20 cellular contexts compared by ENCODE assay signal in the genomic region with DNA sequence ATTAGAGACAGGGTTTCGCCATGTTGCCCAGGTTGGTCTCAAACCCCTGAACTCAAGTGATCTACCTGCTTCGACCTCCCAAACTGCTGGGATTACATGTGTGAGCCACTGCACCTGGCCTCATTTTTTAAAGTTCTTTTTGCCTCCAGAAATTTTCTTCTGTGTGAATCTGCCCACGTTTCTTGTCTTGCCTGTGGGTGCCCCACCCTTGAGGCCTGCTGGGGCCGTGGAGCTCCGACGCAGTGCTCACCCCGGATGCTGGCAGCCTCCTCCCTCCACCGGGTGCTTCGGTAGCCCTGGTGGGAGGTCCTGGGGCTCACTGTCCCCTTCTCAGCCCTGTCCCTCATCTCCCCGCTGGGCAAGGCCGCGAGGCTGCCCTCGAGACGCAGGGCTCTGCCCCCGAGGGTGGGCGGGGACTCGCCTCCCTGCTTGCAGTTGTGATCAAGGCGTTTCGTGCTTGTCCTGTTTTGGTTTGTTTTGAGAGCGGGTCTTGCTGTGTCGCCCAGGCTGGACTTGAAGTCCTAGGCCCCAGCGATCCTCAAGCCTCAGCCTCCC. TPM values are rescaled to one million over a fixed set of nuclear protein-coding genes. Genes with fewer than 3 reads are reported as not detected.
A peak's percentile ranks its signal among the peaks of the same experiment; 100 is the strongest.
DNase-seq lines count a peak whose midpoint lies in the region; ATAC-seq and TF ChIP-seq lines count a peak whose summit lies in the region.
"Had no signal": no experiment of that assay in that cellular context is flagged by ENCODE, and none has a peak within 500 bp of the region (broad histone marks: within the 10 kb centered on the region; RNA-seq: fewer than 3 reads in every experiment).

No MANE protein-coding gene starts in this region.

- H3F3A ChIP-seq in PC-3 (ENCODE audit: low read length, unreplicated experiment) = no peaks in the 10 kb centered on the region

- H3K9me3 Mint-ChIP-seq in IgD-negative memory B cell = no peaks in the 10 kb centered on the region
- no peaks in the 10 kb centered on the region for H3K9me3 Mint-ChIP-seq in endodermal cell
- H3K9me3 Mint-ChIP-seq in stimulated activated naive B cell treated with anti-CD40 and anti-IgM and Interleukin-4, amounts not matched to agents 10 μg/mL and 1 μg/mL and 100 μg/mL, for 72 hours = no peaks in the 10 kb centered on the region
- H3K9me3 Mint-ChIP-seq: CD4-positive, CD25-positive, alpha-beta regulatory T cell had no signal

- no TSS peak for BruUV-seq in PC-3 (replicated peaks; lab: Mats Ljungman, UMichigan)

- H3K4me3 Mint-ChIP-seq in IgD-negative memory B cell = no peak overlapping the region
- no peak overlapping the region for H3K4me3 Mint-ChIP-seq in endodermal cell
- no peak overlapping the region for H3K4me3 Mint-ChIP-seq in stimulated activated naive B cell treated with anti-CD40 and anti-IgM and Interleukin-4, amounts not matched to agents 10 μg/mL and 1 μg/mL and 100 μg/mL, for 72 hours
- H3K4me3 Mint-ChIP-seq: CD4-positive, CD25-positive, alpha-beta regulatory T cell had no signal

- WGBS in endodermal cell (ENCODE audit: insufficient coverage in 1 of 2, insufficient read length in 1 of 2), 2 experiments = 95 to 96% methylated on average over 18 to 22 of the region's 22 CpGs

- intact Hi-C loops in left cardiac atrium (cut with DNase I) = no loop called here
- intact Hi-C loops in Right ventricle myocardium superior (cut with DNase I) = no loop called here
- intact Hi-C loops in PC-3 (cut with micrococcal nuclease) = no loop called here

- peaks cover 1% of the 10 kb centered on the region for H3K36me3 Mint-ChIP-seq in IgD-negative memory B cell
- H3K36me3 Mint-ChIP-seq in endodermal cell (ENCODE audit: low read depth) = peaks cover 46% of the 10 kb centered on the region
- H3K36me3 Mint-ChIP-seq in stimulated activated naive B cell treated with anti-CD40 and anti-IgM and Interleukin-4, amounts not matched to agents 10 μg/mL and 1 μg/mL and 100 μg/mL, for 72 hours = peaks cover 30 to 47% of the 10 kb centered on the region in 2 donors

- DNase-seq in left cardiac atrium = peak; percentile 19
- no peak for DNase-seq in Right ventricle myocardium superior
- no peak for DNase-seq in endodermal cell
- DNase-seq in stimulated activated naive B cell treated with anti-CD40 and anti-IgM and Interleukin-4, amounts not matched to agents 10 μg/mL and 1 μg/mL and 100 μg/mL, for 72 hours = no peak
- no peak for DNase-seq in DMS79 treated with DMSO at 0.1 percent for 48 hours (lab: John Stamatoyannopoulos, UW)
- DNase-seq in PC-3 = no peak
- DNase-seq: CD4-positive, CD25-positive, alpha-beta regulatory T cell; DMS153; KG1; MG63; NCI-H2029; NCI-H446; NCI-H526; RPMI8226; SIG-M5 had no signal

- H2AFZ ChIP-seq in PC-3 (ENCODE audit: low read length) = no peak overlapping the region

- ATAC-seq in left cardiac atrium (no peak), Right ventricle myocardium superior (ENCODE audit: poor library complexity) (no peak), PC-3 (no peak)
- ATAC-seq in stimulated activated naive B cell treated with anti-CD40 and anti-IgM and Interleukin-4, amounts not matched to agents 10 μg/mL and 1 μg/mL and 100 μg/mL, for 72 hours (replicated peaks) = no peak

- peaks cover 45% of the 10 kb centered on the region for H3K36me3 ChIP-seq in endodermal cell (ENCODE audit: control insufficient read depth, insufficient read depth, low read length)
- no peaks in the 10 kb centered on the region; the same call in 1 of the 2 replicates for H3K36me3 ChIP-seq in PC-3 (ENCODE audit: low read depth, low read length)

- no peaks in the 10 kb centered on the region for H4K20me1 ChIP-seq in PC-3 (ENCODE audit: low read length)

- POLR2A ChIA-PET in PC-3 (lab: Charles Lee; ENCODE audit: unreplicated experiment) = no interaction called here

- H3K27me3 Mint-ChIP-seq in IgD-negative memory B cell (no peaks in the 10 kb centered on the region), endodermal cell (ENCODE audit: insufficient read depth) (no peaks in the 10 kb centered on the region)
- H3K27me3 Mint-ChIP-seq in stimulated activated naive B cell treated with anti-CD40 and anti-IgM and Interleukin-4, amounts not matched to agents 10 μg/mL and 1 μg/mL and 100 μg/mL, for 72 hours = no peaks in the 10 kb centered on the region
- H3K27me3 Mint-ChIP-seq: CD4-positive, CD25-positive, alpha-beta regulatory T cell had no signal

- no peaks in the 10 kb centered on the region for H3K4me1 ChIP-seq in endodermal cell (ENCODE audit: control insufficient read depth, insufficient read depth, low read length)
- H3K4me1 ChIP-seq in PC-3 (ENCODE audit: insufficient read depth, low read length) = no peaks in the 10 kb centered on the region

- no peak overlapping the region for H3K4me3 ChIP-seq in endodermal cell (ENCODE audit: low read length)
- no peak overlapping the region for H3K4me3 ChIP-seq in PC-3 (ENCODE audit: low read length)
- H3K4me3 ChIP-seq: BLaER1, MG63, SK-N-MC had no signal

- H3K79me2 ChIP-seq in PC-3 (ENCODE audit: low read length) = no peaks in the 10 kb centered on the region

- H3K27ac ChIP-seq in endodermal cell (ENCODE audit: low read depth, low read length) (no peak overlapping the region), PC-3 (ENCODE audit: low read length) (no peak overlapping the region)
- H3K27ac ChIP-seq: BLaER1, SK-N-MC had no signal

- no peak for TF ChIP-seq CTCF in endodermal cell (conservative IDR thresholded peaks at IDR 0.05)
- no peak for TF ChIP-seq CTCF in PC-3 (conservative IDR thresholded peaks at IDR 0.05; ENCODE audit: low read depth, low read length)

- H3K9ac ChIP-seq in endodermal cell (ENCODE audit: extremely low read depth, low read length, poor library complexity, severe bottlenecking) = no peak overlapping the region
- no peak overlapping the region for H3K9ac ChIP-seq in PC-3 (ENCODE audit: low read length)
- H3K9ac ChIP-seq: BLaER1 had no signal

- no peaks in the 10 kb centered on the region for H3K9me2 ChIP-seq in PC-3 (replicated peaks; ENCODE audit: low read length)

- CTCF ChIA-PET in PC-3 (lab: Charles Lee) = no interaction called here

- peak overlapping the region in 2 of 3 donors; percentile 14 to 69 for H3K27ac Mint-ChIP-seq in IgD-negative memory B cell
- peak overlapping the region; percentile 48 for H3K27ac Mint-ChIP-seq in endodermal cell
- peak overlapping the region; percentile 47 for H3K27ac Mint-ChIP-seq in stimulated activated naive B cell treated with anti-CD40 and anti-IgM and Interleukin-4, amounts not matched to agents 10 μg/mL and 1 μg/mL and 100 μg/mL, for 72 hours
- H3K27ac Mint-ChIP-seq: CD4-positive, CD25-positive, alpha-beta regulatory T cell had no signal

- peaks cover 0 to 2% (median 0%) of the 10 kb centered on the region in 3 donors for H3K4me1 Mint-ChIP-seq in IgD-negative memory B cell
- no peaks in the 10 kb centered on the region for H3K4me1 Mint-ChIP-seq in endodermal cell
- H3K4me1 Mint-ChIP-seq in stimulated activated naive B cell treated with anti-CD40 and anti-IgM and Interleukin-4, amounts not matched to agents 10 μg/mL and 1 μg/mL and 100 μg/mL, for 72 hours = peaks cover 9 to 13% of the 10 kb centered on the region in 2 donors

- H3K9me3 ChIP-seq in endodermal cell (ENCODE audit: control insufficient read depth, low read length) = no peaks in the 10 kb centered on the region
- H3K9me3 ChIP-seq in PC-3 (ENCODE audit: low read length) = no peaks in the 10 kb centered on the region
- H3K9me3 ChIP-seq: BLaER1, MG63 had no signal

- H3K27me3 ChIP-seq in endodermal cell (ENCODE audit: control insufficient read depth, insufficient read depth, low read length, poor library complexity, severe bottlenecking) (no peaks in the 10 kb centered on the region), PC-3 (ENCODE audit: low read length) (no peaks in the 10 kb centered on the region)
- H3K27me3 ChIP-seq: BLaER1, MG63 had no signal

- H3K4me2 ChIP-seq in PC-3 (ENCODE audit: low read length) = no peak overlapping the region
- H3K4me2 ChIP-seq: BLaER1 had no signal

RNA-seq across cellular contexts. Expression of gene CRIP2, which starts 19.5 kb away (rescaled TPM):
- total RNA-seq in left cardiac atrium (100 to 1,000 TPM; 783 to 843 TPM), Right ventricle myocardium superior (1,011 TPM), endodermal cell (1 to 10 TPM; 3.9 to 5.3 TPM), PC-3 (2014; rRNA removed) (100 and 109 TPM in 2 replicates)
- polyA plus RNA-seq in IgD-negative memory B cell = 70.8 TPM
- 96.3 TPM for polyA plus RNA-seq in endodermal cell (2013, experiment 1 of 2)
- 93.1 TPM for polyA plus RNA-seq in endodermal cell (2013, experiment 2 of 2)

RNA-seq across cellular contexts. Expression of gene CRIP1, which starts 31.5 kb away (rescaled TPM):
- total RNA-seq in left cardiac atrium (100 to 1,000 TPM; 137 to 192 TPM), Right ventricle myocardium superior (71.8 TPM), endodermal cell (10 to 100 TPM in 1 of 2 donors, 1 to 10 TPM in 1; 7.0 to 47.1 TPM), PC-3 (2014; rRNA removed) (45.9 and 48.7 TPM in 2 replicates)
- 1,925 TPM for polyA plus RNA-seq in IgD-negative memory B cell
- 29.7 TPM for polyA plus RNA-seq in endodermal cell (2013, experiment 1 of 2)
- 32.3 TPM for polyA plus RNA-seq in endodermal cell (2013, experiment 2 of 2)
- total RNA-seq: A172 had no signal

RNA-seq across cellular contexts. Expression of gene MTA1, which starts 35.5 kb away (rescaled TPM):
- total RNA-seq in left cardiac atrium = 100 to 1,000 TPM in 1 of 2 donors, 10 to 100 TPM in 1; 99.5 to 115 TPM
- total RNA-seq in Right ventricle myocardium superior = 191 TPM
- polyA plus RNA-seq in IgD-negative memory B cell = 3.7 TPM
- total RNA-seq in endodermal cell = 100 to 1,000 TPM; 245 to 246 TPM
- 182 TPM for polyA plus RNA-seq in endodermal cell (2013, experiment 1 of 2)
- polyA plus RNA-seq in endodermal cell (2013, experiment 2 of 2) = 153 TPM
- total RNA-seq in PC-3 (2014; rRNA removed) = 82.3 and 102 TPM in 2 replicates

RNA-seq across cellular contexts. Expression of gene TEDC1, which starts 35.9 kb away (rescaled TPM):
- total RNA-seq in left cardiac atrium (1 to 10 TPM; 5.1 to 5.9 TPM), Right ventricle myocardium superior (6.2 TPM), endodermal cell (10 to 100 TPM in 1 of 2 donors, 1 to 10 TPM in 1; 9.1 to 23.8 TPM), PC-3 (2014; rRNA removed) (66.7 and 108 TPM in 2 replicates)
- 11.8 TPM for polyA plus RNA-seq in IgD-negative memory B cell
- 21.3 TPM for polyA plus RNA-seq in endodermal cell (2013, experiment 1 of 2)
- 19.0 TPM for polyA plus RNA-seq in endodermal cell (2013, experiment 2 of 2)

RNA-seq across cellular contexts. Expression of gene TEX22, which starts 56.8 kb away (rescaled TPM):
- total RNA-seq in left cardiac atrium (1 to 10 TPM in 1 of 2 donors, under 1 TPM in 1; 0.77 to 1.6 TPM), Right ventricle myocardium superior (1.9 TPM), endodermal cell (1 to 10 TPM; 1.9 to 3.5 TPM), PC-3 (2014; rRNA removed) (0.29 and 0.40 TPM in 2 replicates)
- 1.0 TPM for polyA plus RNA-seq in IgD-negative memory B cell
- polyA plus RNA-seq in endodermal cell (2013, experiment 1 of 2) = 0.57 TPM
- polyA plus RNA-seq in endodermal cell (2013, experiment 2 of 2) = 1.2 TPM
- total RNA-seq: A172, HT1080 had no signal

Comparison
In these comparisons a context has a peak if more than half of its experiments do, and no peak if none do; other contexts are left out.
1. RNA of gene CRIP2, which starts 19.5 kb away (total RNA-seq): 1,011 TPM in Right ventricle myocardium superior (single experiment), 783 to 843 TPM in left cardiac atrium and 100 to 109 TPM in PC-3; 3.9 to 5.3 TPM in endodermal cell; every median in the first group is over 10 times any median in the second.
2. Peak in every context shown above with its lines, with median percentiles within 50 percentile points of each other: H3K27ac Mint-ChIP-seq.